ENCODE assay signal across 20 cellular contexts in the genomic region with DNA sequence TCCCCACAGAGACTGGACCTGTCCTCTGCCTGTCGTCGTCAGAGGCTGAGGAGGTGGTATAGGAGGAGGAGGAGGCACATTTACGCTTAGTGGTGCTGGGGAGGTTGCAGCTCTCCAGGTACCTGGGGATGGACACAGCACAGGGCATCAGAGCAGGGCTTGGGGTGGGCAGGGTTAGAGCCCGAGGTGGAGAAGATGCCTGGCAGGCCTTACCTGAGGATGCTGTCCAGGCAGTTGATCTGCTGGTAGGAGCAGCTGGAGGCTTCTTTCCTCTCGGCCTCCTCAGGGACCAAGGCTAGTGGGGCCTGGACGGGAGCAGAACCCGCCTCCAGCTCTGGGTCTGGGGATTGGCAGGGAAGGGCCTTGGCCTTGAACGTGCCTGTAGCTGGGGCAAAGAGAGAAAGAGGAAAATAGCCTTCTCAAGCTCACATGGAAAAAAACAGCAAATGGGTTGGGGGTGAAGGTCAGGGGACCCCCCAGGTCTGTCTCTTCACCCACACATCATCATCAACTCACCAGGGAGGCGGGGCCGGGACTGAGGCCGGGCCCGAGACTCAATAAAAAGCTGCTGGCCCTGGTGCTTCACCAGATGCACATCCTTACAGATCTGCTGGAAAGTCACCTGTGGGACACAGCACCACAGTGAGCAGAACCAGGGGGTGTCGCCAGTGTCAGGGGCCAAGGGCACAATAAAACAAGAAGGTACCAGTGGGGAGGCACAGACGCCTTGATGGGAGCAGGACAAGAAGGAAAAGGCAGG. TPM values are rescaled to one million over a fixed set of nuclear protein-coding genes. Genes with fewer than 3 reads are reported as not detected.
A peak's percentile ranks its signal among the peaks of the same experiment; 100 is the strongest.
DNase-seq lines count a peak whose midpoint lies in the region; ATAC-seq, FAIRE-seq and TF ChIP-seq lines count a peak whose summit lies in the region.
"Had no signal": no experiment of that assay in that cellular context is flagged by ENCODE, and none has a peak within 500 bp of the region (broad histone marks: within the 10 kb centered on the region; RNA-seq: fewer than 3 reads in every experiment).

No MANE protein-coding gene starts in this region.

- no peak for FAIRE-seq in RCC 7860 (lab: Jason Lieb, UNC)

- 57 to 69% (median 65%) methylated on average over 14 of the region's 14 CpGs for WGBS in adrenal gland, 4 donors
- 95 to 97% methylated on average over 14 of the region's 14 CpGs for WGBS in thyroid gland, 2 donors

- no peak for ATAC-seq in memory B cell (ENCODE audit: low read depth)
- no peak for ATAC-seq in HG02571 (IDR thresholded peaks at IDR 0.05; ENCODE audit: unreplicated experiment)
- ATAC-seq: activated CD8-positive, alpha-beta T cell treated with anti-CD3 and anti-CD28 coated beads for 36 hours; right cardiac atrium; SK-N-SH treated with all-trans-retinoic acid at 6 μM for 48 hours had no signal

- no peaks in the 10 kb centered on the region for H3K9me3 Mint-ChIP-seq in activated naive CD4-positive, alpha-beta T cell treated with anti-CD3 and anti-CD28 coated beads, Interleukin-2, amount 50 U/mL, for 24 hours
- no peaks in the 10 kb centered on the region for H3K9me3 Mint-ChIP-seq in memory B cell
- H3K9me3 Mint-ChIP-seq: activated CD8-positive, alpha-beta T cell treated with anti-CD3 and anti-CD28 coated beads for 36 hours; activated T-helper 2 cell treated with anti-CD3 and anti-CD28 coated beads, Interferon-gamma antibody, Interleukin-2, Interleukin-4, amounts not matched to agents 10 μg/mL and 5 μg/mL and 100 μg/mL, durations not matched to agents 14 hours and 24 hours and 36 hours; type B pancreatic cell had no signal

- H3K36me3 ChIP-seq in adrenal gland (replicated peaks in 1 of 2), result peaks cover 0 to 92% of the 10 kb centered on the region in 2 donors
- H3K36me3 ChIP-seq in thyroid gland, result peaks cover 92 to 93% of the 10 kb centered on the region in 2 donors

- H3K4me1 Mint-ChIP-seq in activated naive CD4-positive, alpha-beta T cell treated with anti-CD3 and anti-CD28 coated beads, Interleukin-2, amount 50 U/mL, for 24 hours, result peaks cover 28% of the 10 kb centered on the region
- peaks cover 15% of the 10 kb centered on the region for H3K4me1 Mint-ChIP-seq in memory B cell

- H3K27me3 Mint-ChIP-seq in activated naive CD4-positive, alpha-beta T cell treated with anti-CD3 and anti-CD28 coated beads, Interleukin-2, amount 50 U/mL, for 24 hours, result no peaks in the 10 kb centered on the region
- H3K27me3 Mint-ChIP-seq in memory B cell, result no peaks in the 10 kb centered on the region
- H3K27me3 Mint-ChIP-seq: activated CD8-positive, alpha-beta T cell treated with anti-CD3 and anti-CD28 coated beads for 36 hours had no signal

- H3K27ac ChIP-seq in adrenal gland (peak overlapping the region; percentile 6 to 81 (median 19)), thyroid gland (peak overlapping the region in 2 of 3 donors; percentile 11 to 70)
- H3K27ac ChIP-seq: brain microvascular endothelial cell had no signal

- TF ChIP-seq POLR2A in adrenal gland (IDR thresholded peaks at IDR 0.05), result no peak
- TF ChIP-seq POLR2A in thyroid gland (IDR thresholded peaks at IDR 0.05), result no peak

- intact Hi-C loops in adrenal gland (cut with DNase I) (no loop called here), thyroid gland (cut with DNase I) (loop anchor here (10.0 kb wide), 1 partner anchor 302 kb away; no protein-coding TSS in a partner anchor)

- H3K27ac Mint-ChIP-seq in activated naive CD4-positive, alpha-beta T cell treated with anti-CD3 and anti-CD28 coated beads, Interleukin-2, amount 50 U/mL, for 24 hours, result peak overlapping the region; percentile 74
- H3K27ac Mint-ChIP-seq in memory B cell, result peak overlapping the region; percentile 76
- H3K27ac Mint-ChIP-seq: activated CD8-positive, alpha-beta T cell treated with anti-CD3 and anti-CD28 coated beads for 36 hours; activated T-helper 2 cell treated with anti-CD3 and anti-CD28 coated beads, Interferon-gamma antibody, Interleukin-2, Interleukin-4, amounts not matched to agents 10 μg/mL and 5 μg/mL and 100 μg/mL, durations not matched to agents 14 hours and 24 hours and 36 hours; type B pancreatic cell had no signal

- H3K4me1 ChIP-seq in adrenal gland (replicated peaks in 1 of 2) (peaks cover 14 to 32% of the 10 kb centered on the region in 2 donors), thyroid gland (peaks cover 15 to 16% of the 10 kb centered on the region in 2 donors)

- peaks cover 14% of the 10 kb centered on the region for H3K36me3 Mint-ChIP-seq in activated naive CD4-positive, alpha-beta T cell treated with anti-CD3 and anti-CD28 coated beads, Interleukin-2, amount 50 U/mL, for 24 hours
- H3K36me3 Mint-ChIP-seq in memory B cell, result peaks cover 34% of the 10 kb centered on the region
- H3K36me3 Mint-ChIP-seq: type B pancreatic cell had no signal

- no peak for DNase-seq in activated naive CD4-positive, alpha-beta T cell treated with anti-CD3 and anti-CD28 coated beads, Interleukin-2, amount 50 U/mL, for 16 hours
- peak in 5 of 7 donors; percentile 28 to 56 (median 51) for DNase-seq in adrenal gland
- peak; percentile 14 to 40 for DNase-seq in memory B cell (ENCODE audit: low spot score in 2 of 2)
- DNase-seq in thyroid gland, result no peak
- no peak for DNase-seq in RCC 7860 (ENCODE audit: low spot score)
- no peak for DNase-seq in DMS153 treated with DMSO at 0.1 percent for 48 hours (lab: John Stamatoyannopoulos, UW; ENCODE audit: unreplicated experiment)
- DNase-seq: activated CD8-positive, alpha-beta T cell treated with anti-CD3 and anti-CD28 coated beads for 36 hours; brain microvascular endothelial cell; effector CD4-positive, alpha-beta T cell; GOT3; MM.1S; NCI-H2081 treated with DMSO at 0.1 percent for 48 hours; NCI-H526; stimulated activated CD4-positive, alpha-beta T cell treated with anti-CD3 and anti-CD28 coated beads, Interleukin-2, amount 100 ng/mL, for 24 hours had no signal

- H3K27me3 ChIP-seq in adrenal gland (no peaks in the 10 kb centered on the region), thyroid gland (no peaks in the 10 kb centered on the region)
- H3K27me3 ChIP-seq: brain microvascular endothelial cell had no signal

- H3K4me3 ChIP-seq in adrenal gland (no peak overlapping the region), thyroid gland (replicated peaks in 1 of 3) (no peak overlapping the region)

- H3K4me3 Mint-ChIP-seq in activated naive CD4-positive, alpha-beta T cell treated with anti-CD3 and anti-CD28 coated beads, Interleukin-2, amount 50 U/mL, for 24 hours, result no peak overlapping the region
- no peak overlapping the region for H3K4me3 Mint-ChIP-seq in memory B cell
- H3K4me3 Mint-ChIP-seq: activated CD8-positive, alpha-beta T cell treated with anti-CD3 and anti-CD28 coated beads for 36 hours; type B pancreatic cell had no signal

- H3K9me3 ChIP-seq in adrenal gland (replicated peaks in 1 of 3), result no peaks in the 10 kb centered on the region
- H3K9me3 ChIP-seq in thyroid gland, result no peaks in the 10 kb centered on the region

- TF ChIP-seq CTCF in adrenal gland (IDR thresholded peaks at IDR 0.05) (no peak), thyroid gland (IDR thresholded peaks at IDR 0.05) (no peak)

RNA-seq across cellular contexts. Expression of a gene that starts 5.6 kb away (rescaled TPM):
- 100 to 1,000 TPM in 5 of 8 donors, 10 to 100 TPM in 3; 40.1 to 295 (median 108) TPM for total RNA-seq in adrenal gland
- polyA plus RNA-seq in adrenal gland, result 100 to 1,000 TPM in 2 of 3 donors, 10 to 100 TPM in 1; 12.4 to 360 (median 161) TPM
- total RNA-seq in thyroid gland, result 100 to 1,000 TPM in 3 of 4 donors, 10 to 100 TPM in 1; 85.2 to 148 (median 137) TPM

RNA-seq across cellular contexts. Expression of a gene that starts 16.2 kb away (rescaled TPM):
- total RNA-seq in adrenal gland, result 100 to 1,000 TPM in 2 of 8 donors, 10 to 100 TPM in 6; 18.8 to 139 (median 61.5) TPM
- polyA plus RNA-seq in adrenal gland, result 100 to 1,000 TPM in 1 of 3 donors, 10 to 100 TPM in 2; 65.8 to 206 (median 81.2) TPM
- total RNA-seq in thyroid gland, result 10 to 100 TPM; 30.6 to 35.2 (median 33.4) TPM

RNA-seq across cellular contexts. Expression of a gene that starts 22.7 kb away (rescaled TPM):
- total RNA-seq in adrenal gland (under 1 TPM in 2 of 8 donors, not detected in 6; 0.29 to 0.34 TPM), thyroid gland (1 to 10 TPM in 1 of 4 donors, not detected in 3; 1.7 TPM)
- 1 to 10 TPM in 1 of 3 donors, under 1 TPM in 1, not detected in 1; 0.32 to 1.0 TPM for polyA plus RNA-seq in adrenal gland

RNA-seq across cellular contexts. Expression of a gene that starts 28.2 kb away (rescaled TPM):
- not detected for total RNA-seq in adrenal gland
- not detected for polyA plus RNA-seq in adrenal gland
- total RNA-seq in thyroid gland, result not detected
- total RNA-seq: activated T-helper 2 cell treated with anti-CD3 and anti-CD28 coated beads, Interferon-gamma antibody, Interleukin-2, Interleukin-4, amounts not matched to agents 10 μg/mL and 5 μg/mL and 100 μg/mL, durations not matched to agents 14 hours and 24 hours and 36 hours; right cardiac atrium had no signal
- polyA plus RNA-seq: right cardiac atrium had no signal

RNA-seq across cellular contexts. Expression of a gene that starts 29.6 kb away (rescaled TPM):
- total RNA-seq in adrenal gland (10 to 100 TPM in 7 of 8 donors, 1 to 10 TPM in 1; 6.2 to 31.9 (median 20.1) TPM), thyroid gland (10 to 100 TPM; 19.7 to 34.7 (median 32.2) TPM)
- 10 to 100 TPM in 2 of 3 donors, 1 to 10 TPM in 1; 8.3 to 14.0 (median 11.9) TPM for polyA plus RNA-seq in adrenal gland

Comparison
In these comparisons a context has a peak if more than half of its experiments do, and no peak if none do; other contexts are left out.
1. DNase-seq: peak in adrenal gland (5 of 7) and memory B cell (2 of 2); none in activated naive CD4-positive, alpha-beta T cell treated with anti-CD3 and anti-CD28 coated beads, Interleukin-2, amount 50 U/mL, for 16 hours (single experiment), thyroid gland (0 of 2), RCC 7860 (single experiment) and DMS153 treated with DMSO at 0.1 percent for 48 hours (single experiment).